In genomic region chr11:5625281-5625680, GRCh38 we compare ENCODE assay signal across 8 cellular contexts. TPM values are rescaled to one million over a fixed set of nuclear protein-coding genes. Genes with fewer than 3 reads are reported as not detected.
DNase-seq lines count a peak whose midpoint lies in the region; ATAC-seq, FAIRE-seq and TF ChIP-seq lines count a peak whose summit lies in the region.

No MANE protein-coding gene starts in this region.

- no peak for DNase-seq in T-helper 2 cell treated with Interferon-gamma antibody and Interleukin-4, amounts not matched to agents 5 μg/mL and 100 μg/mL, for 36 hours (ENCODE audit: low spot score)
- DNase-seq in T-helper 2 cell = no peak
- DNase-seq in activated naive CD8-positive, alpha-beta T cell treated with anti-CD3 and anti-CD28 coated beads, Interleukin-2, amount 50 U/mL, for 24 hours = no peak
- no peak for DNase-seq in kidney
- peak; percentile 20 for DNase-seq in testis
- no peak for DNase-seq in stimulated activated CD4-positive, alpha-beta T cell treated with anti-CD3 and anti-CD28 coated beads, Interleukin-12 subunit alpha, Interleukin-12 subunit beta, amount 100 ng/mL, for 4 hours
- no peak for DNase-seq in stimulated activated CD4-positive, alpha-beta T cell treated with anti-CD3 and anti-CD28 coated beads, Interleukin-4, amount 100 ng/mL, for 1 hour

- H3K4me1 ChIP-seq in kidney (ENCODE audit: control insufficient read depth in 1 of 2, insufficient read depth in 1 of 2, low read depth in 1 of 2, low read length in 2 of 2) (peaks cover 0 to 12% of the 10 kb centered on the region in 2 donors), testis (peaks cover 10% of the 10 kb centered on the region)

- peaks cover 40% of the 10 kb centered on the region for H3K4me1 Mint-ChIP-seq in T-helper 2 cell treated with Interferon-gamma antibody and Interleukin-4, amounts not matched to agents 5 μg/mL and 100 μg/mL, for 36 hours (ENCODE audit: low read depth)
- H3K4me1 Mint-ChIP-seq in activated naive CD8-positive, alpha-beta T cell treated with anti-CD3 and anti-CD28 coated beads, Interleukin-2, amount 50 U/mL, for 24 hours = peaks cover 56% of the 10 kb centered on the region

- TF ChIP-seq CTCF in kidney (IDR thresholded peaks at IDR 0.05; ENCODE audit: borderline replicate concordance, extremely low read depth, insufficient read depth) = no peak
- TF ChIP-seq CTCF in testis (IDR thresholded peaks at IDR 0.05) = no peak

- no peak for FAIRE-seq in kidney (lab: Jason Lieb, UNC)

- peak overlapping the region; percentile 93 to 98 for H3K4me3 ChIP-seq in kidney (ENCODE audit: low read length in 2 of 2)
- H3K4me3 ChIP-seq in testis = peak overlapping the region; percentile 44 to 69

- H3K36me3 ChIP-seq in kidney (ENCODE audit: control insufficient read depth in 1 of 2, insufficient read depth in 2 of 2, low read length in 2 of 2) (no peaks in the 10 kb centered on the region), testis (ENCODE audit: low read depth, missing control alignments) (no peaks in the 10 kb centered on the region)

- 21 to 36% methylated on average over 4 of the region's 4 CpGs for WGBS in testis, 2 donors

- peak overlapping the region in 1 of 2 donors; percentile 87 for H3K9ac ChIP-seq in kidney (ENCODE audit: low read length in 2 of 2)

- ATAC-seq in activated naive CD8-positive, alpha-beta T cell treated with anti-CD3 and anti-CD28 coated beads, Interleukin-2, amount 50 U/mL, for 24 hours = no peak
- no peak for ATAC-seq in GM21360 (IDR thresholded peaks at IDR 0.05; ENCODE audit: unreplicated experiment)

- peaks cover 10% of the 10 kb centered on the region for H3K36me3 Mint-ChIP-seq in T-helper 2 cell treated with Interferon-gamma antibody and Interleukin-4, amounts not matched to agents 5 μg/mL and 100 μg/mL, for 36 hours (ENCODE audit: low read depth)
- peaks cover 2% of the 10 kb centered on the region for H3K36me3 Mint-ChIP-seq in activated naive CD8-positive, alpha-beta T cell treated with anti-CD3 and anti-CD28 coated beads, Interleukin-2, amount 50 U/mL, for 24 hours (ENCODE audit: low read depth)

- peaks cover 4% of the 10 kb centered on the region for H3K9me3 Mint-ChIP-seq in T-helper 2 cell treated with Interferon-gamma antibody and Interleukin-4, amounts not matched to agents 5 μg/mL and 100 μg/mL, for 36 hours
- no peaks in the 10 kb centered on the region for H3K9me3 Mint-ChIP-seq in activated naive CD8-positive, alpha-beta T cell treated with anti-CD3 and anti-CD28 coated beads, Interleukin-2, amount 50 U/mL, for 24 hours

- H3K4me3 Mint-ChIP-seq in T-helper 2 cell treated with Interferon-gamma antibody and Interleukin-4, amounts not matched to agents 5 μg/mL and 100 μg/mL, for 36 hours = peak overlapping the region; percentile 92
- peak overlapping the region; percentile 94 for H3K4me3 Mint-ChIP-seq in activated naive CD8-positive, alpha-beta T cell treated with anti-CD3 and anti-CD28 coated beads, Interleukin-2, amount 50 U/mL, for 24 hours

- H3K9me3 ChIP-seq in kidney (ENCODE audit: control insufficient read depth in 1 of 2, low read length in 2 of 2) (no peaks in the 10 kb centered on the region), testis (no peaks in the 10 kb centered on the region)

- H3K27ac Mint-ChIP-seq in T-helper 2 cell treated with Interferon-gamma antibody and Interleukin-4, amounts not matched to agents 5 μg/mL and 100 μg/mL, for 36 hours = peak overlapping the region; percentile 79
- H3K27ac Mint-ChIP-seq in activated naive CD8-positive, alpha-beta T cell treated with anti-CD3 and anti-CD28 coated beads, Interleukin-2, amount 50 U/mL, for 24 hours = peak overlapping the region; percentile 93

- no peak for TF ChIP-seq POLR2A in testis (IDR thresholded peaks at IDR 0.05)

- no peaks in the 10 kb centered on the region for H3K27me3 Mint-ChIP-seq in T-helper 2 cell treated with Interferon-gamma antibody and Interleukin-4, amounts not matched to agents 5 μg/mL and 100 μg/mL, for 36 hours (ENCODE audit: low read depth)
- no peaks in the 10 kb centered on the region for H3K27me3 Mint-ChIP-seq in activated naive CD8-positive, alpha-beta T cell treated with anti-CD3 and anti-CD28 coated beads, Interleukin-2, amount 50 U/mL, for 24 hours

- intact Hi-C loops in kidney (cut with DNase I) = no loop called here
- intact Hi-C loops in testis (cut with DNase I; ENCODE audit: low total_unique reads) = no loop called here

- no peak overlapping the region for H3K27ac ChIP-seq in kidney (ENCODE audit: low read depth in 2 of 2, low read length in 2 of 2)
- peak overlapping the region; percentile 69 to 75 for H3K27ac ChIP-seq in testis

- no peaks in the 10 kb centered on the region for H3K27me3 ChIP-seq in testis

RNA-seq across cellular contexts. Expression of gene TRIM34, which starts 0.5 kb away (rescaled TPM):
- total RNA-seq in kidney = 6.7 TPM
- 5.9 TPM for polyA plus RNA-seq in kidney (ENCODE audit: insufficient read depth, low read depth, low replicate concordance)
- total RNA-seq in testis = 1 to 10 TPM; 6.5 to 7.6 TPM
- polyA plus RNA-seq in testis (ENCODE audit: insufficient read depth, low read depth, low replicate concordance) = 6.5 TPM

RNA-seq across cellular contexts. Expression of gene TRIM6, which starts 28.8 kb away (rescaled TPM):
- total RNA-seq in kidney (6.5 TPM), testis (10 to 100 TPM in 1 of 2 donors, 1 to 10 TPM in 1; 9.1 to 10.6 TPM)
- polyA plus RNA-seq in kidney (ENCODE audit: insufficient read depth, low read depth, low replicate concordance) (7.4 TPM), testis (ENCODE audit: insufficient read depth, low read depth, low replicate concordance) (20.9 TPM)

RNA-seq across cellular contexts. Expression of gene OR52B6, which starts 44.6 kb away (rescaled TPM):
- total RNA-seq in kidney (not detected), testis (not detected)
- polyA plus RNA-seq in kidney (ENCODE audit: insufficient read depth, low read depth, low replicate concordance) (not detected), testis (ENCODE audit: insufficient read depth, low read depth, low replicate concordance) (not detected)

RNA-seq across cellular contexts. Expression of gene TRIM5, which starts 59.6 kb away (rescaled TPM):
- total RNA-seq in kidney (27.7 TPM), testis (10 to 100 TPM; 10.8 to 16.2 TPM)
- polyA plus RNA-seq in kidney (ENCODE audit: insufficient read depth, low read depth, low replicate concordance) (11.2 TPM), testis (ENCODE audit: insufficient read depth, low read depth, low replicate concordance) (8.8 TPM)

Comparison
In these comparisons a context has a peak if more than half of its experiments do, and no peak if none do; other contexts are left out.
1. H3K27ac ChIP-seq: peak in testis (2 of 2); none in kidney (0 of 2).